ENCODE assay signal across 12 cellular contexts in the genomic region with DNA sequence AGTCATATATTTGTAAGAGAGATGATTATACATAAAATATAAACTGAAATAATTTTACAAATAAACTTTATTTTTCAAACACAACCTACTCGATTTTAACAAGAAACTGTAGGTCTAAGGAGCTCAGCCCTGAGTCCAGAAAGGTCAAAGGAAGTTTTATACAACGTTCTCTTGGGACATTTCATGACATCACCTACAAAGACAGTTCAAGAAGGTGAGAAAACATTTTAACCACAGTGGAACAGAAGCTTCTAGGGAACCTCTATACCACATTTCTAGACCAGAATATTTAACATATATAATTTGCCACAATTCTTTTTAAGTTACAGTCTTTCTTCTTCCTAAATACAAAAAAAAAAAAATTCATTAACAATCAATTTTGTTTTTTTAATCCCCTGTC. TPM values are rescaled to one million over a fixed set of nuclear protein-coding genes. Genes with fewer than 3 reads are reported as not detected.
DNase-seq lines count a peak whose midpoint lies in the region; ATAC-seq lines count a peak whose summit lies in the region.
"Had no signal": no experiment of that assay in that cellular context is flagged by ENCODE, and none has a peak within 500 bp of the region (broad histone marks: within the 10 kb centered on the region; RNA-seq: fewer than 3 reads in every experiment).

No MANE protein-coding gene starts in this region.

- H3K36me3 Mint-ChIP-seq in activated T-cell treated with anti-CD3 and anti-CD28 coated beads, Interleukin-2, amount 50 U/mL, for 4 hours (ENCODE audit: insufficient read depth) = peaks cover 47% of the 10 kb centered on the region
- peaks cover 71% of the 10 kb centered on the region for H3K36me3 Mint-ChIP-seq in activated naive CD8-positive, alpha-beta T cell treated with anti-CD3 and anti-CD28 coated beads, Interleukin-2, amount 50 U/mL, for 24 hours (ENCODE audit: low read depth)
- H3K36me3 Mint-ChIP-seq in stimulated activated effector memory CD8-positive, alpha-beta T cell treated with anti-CD3 and anti-CD28 coated beads, Interleukin-12 subunit alpha, Interleukin-12 subunit beta, amount 100 ng/mL, for 72 hours = peaks cover 87% of the 10 kb centered on the region

- H3K27me3 Mint-ChIP-seq in activated T-cell treated with anti-CD3 and anti-CD28 coated beads, Interleukin-2, amount 50 U/mL, for 4 hours (ENCODE audit: low read depth) = no peaks in the 10 kb centered on the region
- no peaks in the 10 kb centered on the region for H3K27me3 Mint-ChIP-seq in activated naive CD8-positive, alpha-beta T cell treated with anti-CD3 and anti-CD28 coated beads, Interleukin-2, amount 50 U/mL, for 24 hours
- H3K27me3 Mint-ChIP-seq: progenitor cell of endocrine pancreas had no signal

- peak in 1 of 2 donors; percentile 13 for ATAC-seq in activated T-cell treated with anti-CD3 and anti-CD28 coated beads, Interleukin-2, amount 50 U/mL, for 4 hours
- ATAC-seq in HG02885 (IDR thresholded peaks at IDR 0.05; ENCODE audit: poor library complexity, unreplicated experiment) (peak; percentile 54), HG02763 (IDR thresholded peaks at IDR 0.05; ENCODE audit: unreplicated experiment) (no peak)
- peak; percentile 30 for ATAC-seq in activated naive CD8-positive, alpha-beta T cell treated with anti-CD3 and anti-CD28 coated beads, Interleukin-2, amount 50 U/mL, for 24 hours
- ATAC-seq in stimulated activated effector memory CD8-positive, alpha-beta T cell treated with anti-CD3 and anti-CD28 coated beads, Interleukin-12 subunit alpha, Interleukin-12 subunit beta, amount 100 ng/mL, for 72 hours = peak; percentile 51

- peaks cover 82% of the 10 kb centered on the region for H3K4me1 Mint-ChIP-seq in activated T-cell treated with anti-CD3 and anti-CD28 coated beads, Interleukin-2, amount 50 U/mL, for 4 hours (ENCODE audit: low read depth)
- peaks cover 93% of the 10 kb centered on the region for H3K4me1 Mint-ChIP-seq in activated naive CD8-positive, alpha-beta T cell treated with anti-CD3 and anti-CD28 coated beads, Interleukin-2, amount 50 U/mL, for 24 hours
- peaks cover 73% of the 10 kb centered on the region for H3K4me1 Mint-ChIP-seq in stimulated activated effector memory CD8-positive, alpha-beta T cell treated with anti-CD3 and anti-CD28 coated beads, Interleukin-12 subunit alpha, Interleukin-12 subunit beta, amount 100 ng/mL, for 72 hours

- peak overlapping the region; percentile 48 for H3K4me3 Mint-ChIP-seq in activated T-cell treated with anti-CD3 and anti-CD28 coated beads, Interleukin-2, amount 50 U/mL, for 4 hours
- peak overlapping the region; percentile 62 for H3K4me3 Mint-ChIP-seq in activated naive CD8-positive, alpha-beta T cell treated with anti-CD3 and anti-CD28 coated beads, Interleukin-2, amount 50 U/mL, for 24 hours
- peak overlapping the region; percentile 60 for H3K4me3 Mint-ChIP-seq in stimulated activated effector memory CD8-positive, alpha-beta T cell treated with anti-CD3 and anti-CD28 coated beads, Interleukin-12 subunit alpha, Interleukin-12 subunit beta, amount 100 ng/mL, for 72 hours
- H3K4me3 Mint-ChIP-seq: H9 had no signal

- no peaks in the 10 kb centered on the region for H3K9me3 Mint-ChIP-seq in activated T-cell treated with anti-CD3 and anti-CD28 coated beads, Interleukin-2, amount 50 U/mL, for 4 hours
- H3K9me3 Mint-ChIP-seq in activated naive CD8-positive, alpha-beta T cell treated with anti-CD3 and anti-CD28 coated beads, Interleukin-2, amount 50 U/mL, for 24 hours = peaks cover 16% of the 10 kb centered on the region
- no peaks in the 10 kb centered on the region for H3K9me3 Mint-ChIP-seq in stimulated activated effector memory CD8-positive, alpha-beta T cell treated with anti-CD3 and anti-CD28 coated beads, Interleukin-12 subunit alpha, Interleukin-12 subunit beta, amount 100 ng/mL, for 72 hours
- H3K9me3 Mint-ChIP-seq: H9 had no signal

- DNase-seq in activated T-cell treated with anti-CD3 and anti-CD28 coated beads, Interleukin-2, amount 50 U/mL, for 4 hours = no peak
- no peak for DNase-seq in activated T-cell treated with anti-CD3 and anti-CD28 coated beads for 4 hours
- DNase-seq in activated naive CD8-positive, alpha-beta T cell treated with anti-CD3 and anti-CD28 coated beads, Interleukin-2, amount 50 U/mL, for 24 hours = no peak
- no peak for DNase-seq in stimulated activated effector memory CD8-positive, alpha-beta T cell treated with anti-CD3 and anti-CD28 coated beads, Interleukin-12 subunit alpha, Interleukin-12 subunit beta, amount 100 ng/mL, for 72 hours (ENCODE audit: low spot score in 2 of 2)
- DNase-seq in epidermal melanocyte (ENCODE audit: insufficient read length, low spot score) = no peak
- DNase-seq in NCI-H345 treated with DMSO at 0.1 percent for 48 hours (lab: John Stamatoyannopoulos, UW; ENCODE audit: unreplicated experiment) = no peak
- DNase-seq: NCI-H2171 treated with DMSO at 0.1 percent for 48 hours; stimulated activated CD4-positive, alpha-beta T cell treated with anti-CD3 and anti-CD28 coated beads, Interleukin-2, amount 100 ng/mL, for 48 hours had no signal

- peak overlapping the region; percentile 100 for H3K27ac Mint-ChIP-seq in activated naive CD8-positive, alpha-beta T cell treated with anti-CD3 and anti-CD28 coated beads, Interleukin-2, amount 50 U/mL, for 24 hours
- peak overlapping the region; percentile 88 for H3K27ac Mint-ChIP-seq in stimulated activated effector memory CD8-positive, alpha-beta T cell treated with anti-CD3 and anti-CD28 coated beads, Interleukin-12 subunit alpha, Interleukin-12 subunit beta, amount 100 ng/mL, for 72 hours
- H3K27ac Mint-ChIP-seq: progenitor cell of endocrine pancreas had no signal

RNA-seq across cellular contexts. Expression of gene CBLB, which starts 40.1 kb away (rescaled TPM):
- 10 to 100 TPM; 61.0 to 78.6 (median 70.4) TPM for total RNA-seq in activated T-cell treated with anti-CD3 and anti-CD28 coated beads, Interleukin-2, amount 50 U/mL, for 4 hours
